In the genomic region with DNA sequence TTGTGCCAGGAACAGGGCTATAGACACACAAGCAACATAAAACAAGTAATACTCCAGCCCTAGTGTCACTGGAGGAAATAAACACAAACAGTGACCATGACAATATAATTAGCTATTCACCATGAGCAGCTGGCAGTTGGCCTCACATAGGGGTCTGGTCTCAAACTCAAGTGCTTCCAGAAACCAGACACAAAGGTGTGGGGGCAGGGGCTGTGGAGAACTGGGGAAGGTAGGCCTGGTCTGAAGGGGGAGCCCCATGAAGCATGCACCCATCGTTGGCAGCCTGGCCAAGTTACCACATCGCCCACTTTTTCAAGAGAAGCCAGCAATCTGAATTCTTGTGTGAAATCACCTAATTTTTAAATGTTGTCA, we compare ENCODE assay signal across 17 cellular contexts. TPM values are rescaled to one million over a fixed set of nuclear protein-coding genes. Genes with fewer than 3 reads are reported as not detected.
DNase-seq lines count a peak whose midpoint lies in the region; ATAC-seq and TF ChIP-seq lines count a peak whose summit lies in the region.
"Had no signal": no experiment of that assay in that cellular context is flagged by ENCODE, and none has a peak within 500 bp of the region (broad histone marks: within the 10 kb centered on the region; RNA-seq: fewer than 3 reads in every experiment).

No MANE protein-coding gene starts in this region.

- DNase-seq in NCI-H1417 (lab: John Stamatoyannopoulos, UW) (peak in 2 of 3 experiments; percentile 16 to 60), NCI-H1417 treated with DMSO at 0.1 percent for 48 hours (lab: John Stamatoyannopoulos, UW) (no peak), NCI-H2081 (lab: John Stamatoyannopoulos, UW) (peak; percentile 44 to 81), endodermal cell (no peak)
- DNase-seq in activated CD8-positive, alpha-beta memory T cell treated with anti-CD3 and anti-CD28 coated beads for 24 hours, result no peak
- DNase-seq in activated CD8-positive, alpha-beta memory T cell treated with anti-CD3 and anti-CD28 coated beads, Interleukin-2, amount 50 U/mL, for 4 hours, result no peak
- DNase-seq: activated CD4-positive, alpha-beta T cell treated with anti-CD3 and anti-CD28 coated beads, Interleukin-2, amount 50 U/mL, for 48 hours; activated naive CD4-positive, alpha-beta T cell treated with anti-CD3 and anti-CD28 coated beads for 36 hours; cerebellar nuclear complex; DND-41; MM.1S; PC-3; right lobe of liver; substantia nigra; T-helper 2 cell had no signal

- no peaks in the 10 kb centered on the region for H3K9me3 Mint-ChIP-seq in endodermal cell
- H3K9me3 Mint-ChIP-seq in stimulated activated memory B cell treated with anti-CD40 and anti-IgM and Interleukin-4, amounts not matched to agents 10 μg/mL and 1 μg/mL and 100 μg/mL, for 72 hours, result no peaks in the 10 kb centered on the region
- H3K9me3 Mint-ChIP-seq: activated naive CD4-positive, alpha-beta T cell treated with anti-CD3 and anti-CD28 coated beads for 36 hours had no signal

- peaks cover 23% of the 10 kb centered on the region for H3K4me1 Mint-ChIP-seq in endodermal cell
- peaks cover 14% of the 10 kb centered on the region for H3K4me1 Mint-ChIP-seq in stimulated activated memory B cell treated with anti-CD40 and anti-IgM and Interleukin-4, amounts not matched to agents 10 μg/mL and 1 μg/mL and 100 μg/mL, for 72 hours

- no peaks in the 10 kb centered on the region for H3K36me3 ChIP-seq in endodermal cell (ENCODE audit: control insufficient read depth, insufficient read depth, low read length)
- H3K36me3 ChIP-seq: right lobe of liver had no signal

- no peaks in the 10 kb centered on the region for H3K36me3 Mint-ChIP-seq in endodermal cell (ENCODE audit: low read depth)
- no peaks in the 10 kb centered on the region for H3K36me3 Mint-ChIP-seq in stimulated activated memory B cell treated with anti-CD40 and anti-IgM and Interleukin-4, amounts not matched to agents 10 μg/mL and 1 μg/mL and 100 μg/mL, for 72 hours

- no peaks in the 10 kb centered on the region for H3K27me3 ChIP-seq in endodermal cell (ENCODE audit: control insufficient read depth, insufficient read depth, low read length, poor library complexity, severe bottlenecking)
- H3K27me3 ChIP-seq: right lobe of liver had no signal

- no peak overlapping the region for H3K4me3 Mint-ChIP-seq in endodermal cell
- no peak overlapping the region for H3K4me3 Mint-ChIP-seq in stimulated activated memory B cell treated with anti-CD40 and anti-IgM and Interleukin-4, amounts not matched to agents 10 μg/mL and 1 μg/mL and 100 μg/mL, for 72 hours
- H3K4me3 Mint-ChIP-seq: activated naive CD4-positive, alpha-beta T cell treated with anti-CD3 and anti-CD28 coated beads for 36 hours had no signal

- H3K27me3 Mint-ChIP-seq in endodermal cell (ENCODE audit: insufficient read depth), result peaks cover 11% of the 10 kb centered on the region
- H3K27me3 Mint-ChIP-seq in stimulated activated memory B cell treated with anti-CD40 and anti-IgM and Interleukin-4, amounts not matched to agents 10 μg/mL and 1 μg/mL and 100 μg/mL, for 72 hours, result no peaks in the 10 kb centered on the region

- peaks cover 6% of the 10 kb centered on the region for H3K4me1 ChIP-seq in endodermal cell (ENCODE audit: control insufficient read depth, insufficient read depth, low read length)

- no peak for TF ChIP-seq CTCF in endodermal cell (conservative IDR thresholded peaks at IDR 0.05)

- no peak overlapping the region for H3K9ac ChIP-seq in endodermal cell (ENCODE audit: extremely low read depth, low read length, poor library complexity, severe bottlenecking)

- H3K27ac Mint-ChIP-seq in endodermal cell, result peak overlapping the region; percentile 58
- H3K27ac Mint-ChIP-seq in stimulated activated memory B cell treated with anti-CD40 and anti-IgM and Interleukin-4, amounts not matched to agents 10 μg/mL and 1 μg/mL and 100 μg/mL, for 72 hours, result no peak overlapping the region
- H3K27ac Mint-ChIP-seq: activated naive CD4-positive, alpha-beta T cell treated with anti-CD3 and anti-CD28 coated beads for 36 hours had no signal

- no peaks in the 10 kb centered on the region for H3K9me3 ChIP-seq in endodermal cell (ENCODE audit: control insufficient read depth, low read length)
- H3K9me3 ChIP-seq: right lobe of liver had no signal

- no peak overlapping the region for H3K27ac ChIP-seq in endodermal cell (ENCODE audit: low read depth, low read length)
- H3K27ac ChIP-seq: right lobe of liver had no signal

- WGBS in endodermal cell (ENCODE audit: insufficient coverage in 1 of 2, insufficient read length in 1 of 2), 2 experiments, result 81 to 85% methylated on average over 2 of the region's 2 CpGs

- H3K4me3 ChIP-seq in endodermal cell (ENCODE audit: low read length), result no peak overlapping the region
- H3K4me3 ChIP-seq: right lobe of liver had no signal

- peak; percentile 58 for ATAC-seq in stimulated activated memory B cell treated with anti-CD40 and anti-IgM and Interleukin-4, amounts not matched to agents 10 μg/mL and 1 μg/mL and 100 μg/mL, for 72 hours
- no peak for ATAC-seq in GM18873 (IDR thresholded peaks at IDR 0.05; ENCODE audit: low FRiP score, unreplicated experiment)
- ATAC-seq: PC-3, right lobe of liver had no signal

RNA-seq across cellular contexts. Expression of gene SP3, which starts 49.5 kb away (rescaled TPM):
- total RNA-seq in endodermal cell, result 10 to 100 TPM; 80.2 to 83.7 TPM
- 86.8 TPM for polyA plus RNA-seq in endodermal cell (2013, experiment 1 of 2)
- polyA plus RNA-seq in endodermal cell (2013, experiment 2 of 2), result 81.4 TPM

Comparison
In these comparisons a context has a peak if more than half of its experiments do, and no peak if none do; other contexts are left out.
1. DNase-seq: peak in NCI-H1417 (2 of 3) and NCI-H2081 (2 of 2); none in NCI-H1417 treated with DMSO at 0.1 percent for 48 hours (single experiment), endodermal cell (single experiment), activated CD8-positive, alpha-beta memory T cell treated with anti-CD3 and anti-CD28 coated beads for 24 hours (single experiment) and activated CD8-positive, alpha-beta memory T cell treated with anti-CD3 and anti-CD28 coated beads, Interleukin-2, amount 50 U/mL, for 4 hours (single experiment).